ENCODE assay signal across 15 cellular contexts in genomic region chr7:106678795-106679152, GRCh38.
"Had no signal": no experiment of that assay in that cellular context is flagged by ENCODE, and none has a peak within 500 bp of the region (broad histone marks: within the 10 kb centered on the region; RNA-seq: fewer than 3 reads in every experiment).

No MANE protein-coding gene starts in this region.

- H3K9ac ChIP-seq: neural progenitor cell had no signal

- H3K36me3 Mint-ChIP-seq: activated naive CD8-positive, alpha-beta T cell treated with anti-CD3 and anti-CD28 coated beads for 36 hours; brain; neural progenitor cell had no signal

- H3K4me3 ChIP-seq: neural progenitor cell, psoas muscle, stomach, thoracic aorta, upper lobe of right lung had no signal

- H3K4me1 ChIP-seq: neural progenitor cell, psoas muscle, stomach had no signal

- H3K4me1 Mint-ChIP-seq: brain, neural progenitor cell had no signal

- H3K9me3 Mint-ChIP-seq: activated B cell treated with CpG ODN at 0.5 μM for 24 hours; activated CD4-positive, alpha-beta T cell treated with anti-CD3 and anti-CD28 coated beads, Interleukin-2, amount 10 ng/mL, durations not matched to agents 7 days and 5 days; activated naive CD8-positive, alpha-beta T cell treated with anti-CD3 and anti-CD28 coated beads for 36 hours; neural progenitor cell had no signal

- H3K27me3 ChIP-seq: neural progenitor cell, stomach, upper lobe of right lung had no signal

- H3K36me3 ChIP-seq: neural progenitor cell, stomach, thoracic aorta, upper lobe of right lung had no signal

- H2AFZ ChIP-seq: neural progenitor cell had no signal

- H3K27me3 Mint-ChIP-seq: activated B cell treated with CpG ODN at 0.5 μM for 24 hours had no signal

- H3K27ac Mint-ChIP-seq: activated B cell treated with CpG ODN at 0.5 μM for 24 hours; activated CD4-positive, alpha-beta T cell treated with anti-CD3 and anti-CD28 coated beads, Interleukin-2, amount 10 ng/mL, durations not matched to agents 7 days and 5 days; activated naive CD8-positive, alpha-beta T cell treated with anti-CD3 and anti-CD28 coated beads for 36 hours; brain; neural progenitor cell; T-helper 1 cell treated with Interleukin-12 subunit alpha and Interleukin-12 subunit beta and Interleukin-4 antibody, amounts not matched to agents 30 μg/mL and 1 μg/mL, for 36 hours had no signal

- H3K9me3 ChIP-seq: psoas muscle, stomach, thoracic aorta, upper lobe of right lung had no signal

- DNase-seq: activated B cell treated with CpG ODN at 0.5 μM for 24 hours; activated CD4-positive, alpha-beta T cell treated with anti-CD3 and anti-CD28 coated beads, Interleukin-2, amount 10 ng/mL, durations not matched to agents 7 days and 5 days; activated gamma-delta T cell treated with Interleukin-2 at 50 U/mL for 16 hours; cortex of kidney; effector CD8-positive, alpha-beta T cell; foreskin melanocyte; psoas muscle; stomach had no signal

- H3K4me3 Mint-ChIP-seq: activated B cell treated with CpG ODN at 0.5 μM for 24 hours; activated CD4-positive, alpha-beta T cell treated with anti-CD3 and anti-CD28 coated beads, Interleukin-2, amount 10 ng/mL, durations not matched to agents 7 days and 5 days; activated naive CD8-positive, alpha-beta T cell treated with anti-CD3 and anti-CD28 coated beads for 36 hours; brain; neural progenitor cell; T-helper 1 cell treated with Interleukin-12 subunit alpha and Interleukin-12 subunit beta and Interleukin-4 antibody, amounts not matched to agents 30 μg/mL and 1 μg/mL, for 36 hours had no signal

- ATAC-seq: psoas muscle, sciatic nerve had no signal

- H3K27ac ChIP-seq: neural progenitor cell, psoas muscle, stomach, thoracic aorta, upper lobe of right lung had no signal

- H3K4me2 ChIP-seq: neural progenitor cell had no signal
